Comparison of ENCODE assay signal across 13 cellular contexts in genomic region chr18:3268306-3268705, GRCh38. TPM values are rescaled to one million over a fixed set of nuclear protein-coding genes. Genes with fewer than 3 reads are reported as not detected.
DNase-seq lines count a peak whose midpoint lies in the region; ATAC-seq and TF ChIP-seq lines count a peak whose summit lies in the region.
"Had no signal": no experiment of that assay in that cellular context is flagged by ENCODE, and none has a peak within 500 bp of the region (broad histone marks: within the 10 kb centered on the region; RNA-seq: fewer than 3 reads in every experiment).

No MANE protein-coding gene starts in this region.

- H3K27me3 Mint-ChIP-seq in activated naive CD4-positive, alpha-beta T cell treated with anti-CD3 and anti-CD28 coated beads, Interleukin-2, amount 50 U/mL, for 24 hours = no peaks in the 10 kb centered on the region

- H3K4me3 Mint-ChIP-seq in activated naive CD4-positive, alpha-beta T cell treated with anti-CD3 and anti-CD28 coated beads, Interleukin-2, amount 50 U/mL, for 24 hours = peak overlapping the region; percentile 66
- H3K4me3 Mint-ChIP-seq in stimulated activated effector memory CD8-positive, alpha-beta T cell treated with anti-CD3 and anti-CD28 coated beads, Interleukin-12 subunit alpha, Interleukin-12 subunit beta, amount 100 ng/mL, for 72 hours = peak overlapping the region; percentile 40

- H3K36me3 Mint-ChIP-seq in activated naive CD4-positive, alpha-beta T cell treated with anti-CD3 and anti-CD28 coated beads, Interleukin-2, amount 50 U/mL, for 24 hours = no peaks in the 10 kb centered on the region
- peaks cover 23% of the 10 kb centered on the region for H3K36me3 Mint-ChIP-seq in stimulated activated effector memory CD8-positive, alpha-beta T cell treated with anti-CD3 and anti-CD28 coated beads, Interleukin-12 subunit alpha, Interleukin-12 subunit beta, amount 100 ng/mL, for 72 hours

- intact Hi-C loops in left colon (cut with DNase I, micrococcal nuclease) = no loop called here

- peaks cover 94% of the 10 kb centered on the region for H3K4me1 Mint-ChIP-seq in activated naive CD4-positive, alpha-beta T cell treated with anti-CD3 and anti-CD28 coated beads, Interleukin-2, amount 50 U/mL, for 24 hours
- H3K4me1 Mint-ChIP-seq in stimulated activated effector memory CD8-positive, alpha-beta T cell treated with anti-CD3 and anti-CD28 coated beads, Interleukin-12 subunit alpha, Interleukin-12 subunit beta, amount 100 ng/mL, for 72 hours = peaks cover 89% of the 10 kb centered on the region

- DNase-seq in activated naive CD4-positive, alpha-beta T cell (lab: John Stamatoyannopoulos, UW) = no peak
- DNase-seq in left colon (no peak), NCI-H146 (lab: John Stamatoyannopoulos, UW) (no peak)
- no peak for DNase-seq in stimulated activated effector memory CD8-positive, alpha-beta T cell treated with anti-CD3 and anti-CD28 coated beads, Interleukin-12 subunit alpha, Interleukin-12 subunit beta, amount 100 ng/mL, for 72 hours (ENCODE audit: low spot score in 2 of 2)
- no peak for DNase-seq in stimulated activated CD8-positive, alpha-beta memory T cell treated with anti-CD3 and anti-CD28 coated beads, Interleukin-4, amount 100 ng/mL, for 48 hours
- DNase-seq: amygdala, NCI-H2081, NCI-H526 treated with DMSO at 0.1 percent for 48 hours, substantia nigra had no signal

- H3K27ac Mint-ChIP-seq in activated naive CD4-positive, alpha-beta T cell treated with anti-CD3 and anti-CD28 coated beads, Interleukin-2, amount 50 U/mL, for 24 hours = peak overlapping the region; percentile 84
- H3K27ac Mint-ChIP-seq in stimulated activated effector memory CD8-positive, alpha-beta T cell treated with anti-CD3 and anti-CD28 coated beads, Interleukin-12 subunit alpha, Interleukin-12 subunit beta, amount 100 ng/mL, for 72 hours = no peak overlapping the region

- 0 out of 3 replicates have a peak, but pooled peaks have one; percentile 16 for ATAC-seq in SK-N-SH treated with all-trans-retinoic acid at 6 μM for 48 hours
- peak; percentile 53 for ATAC-seq in left colon
- no peak for ATAC-seq in stimulated activated effector memory CD8-positive, alpha-beta T cell treated with anti-CD3 and anti-CD28 coated beads, Interleukin-12 subunit alpha, Interleukin-12 subunit beta, amount 100 ng/mL, for 72 hours
- no peak for ATAC-seq in GM19324 (IDR thresholded peaks at IDR 0.05; ENCODE audit: low FRiP score, unreplicated experiment)
- ATAC-seq: Panc1 had no signal

- H3K9me3 Mint-ChIP-seq in activated naive CD4-positive, alpha-beta T cell treated with anti-CD3 and anti-CD28 coated beads, Interleukin-2, amount 50 U/mL, for 24 hours = no peaks in the 10 kb centered on the region
- H3K9me3 Mint-ChIP-seq in stimulated activated effector memory CD8-positive, alpha-beta T cell treated with anti-CD3 and anti-CD28 coated beads, Interleukin-12 subunit alpha, Interleukin-12 subunit beta, amount 100 ng/mL, for 72 hours = no peaks in the 10 kb centered on the region

TF ChIP-seq in SK-N-SH treated with all-trans-retinoic acid at 6 μM for 48 hours, 23 proteins besides CTCF, POLR2A, EP300 and RAD21:
- TF ChIP-seq ZFP30 (CRISPR knock-in tag; IDR thresholded peaks at IDR 0.05) = no peak

RNA-seq across cellular contexts. Expression of gene MYL12B, which starts 6.4 kb away (rescaled TPM):
- 100 to 1,000 TPM; 563 to 581 TPM for total RNA-seq in left colon

RNA-seq across cellular contexts. Expression of gene MYL12A, which starts 20.7 kb away (rescaled TPM):
- 100 to 1,000 TPM; 520 to 622 TPM for total RNA-seq in left colon

RNA-seq across cellular contexts. Expression of gene MYOM1, which starts 48.5 kb away (rescaled TPM):
- total RNA-seq in left colon = 1 to 10 TPM; 3.5 to 9.6 TPM

Comparison
In these comparisons a context has a peak if more than half of its experiments do, and no peak if none do; other contexts are left out.
1. ATAC-seq: peak in SK-N-SH treated with all-trans-retinoic acid at 6 μM for 48 hours (single experiment) and left colon (single experiment); none in stimulated activated effector memory CD8-positive, alpha-beta T cell treated with anti-CD3 and anti-CD28 coated beads, Interleukin-12 subunit alpha, Interleukin-12 subunit beta, amount 100 ng/mL, for 72 hours (single experiment) and GM19324 (single experiment).